Comparison of ENCODE assay signal across 1 cellular context in the genomic region with DNA sequence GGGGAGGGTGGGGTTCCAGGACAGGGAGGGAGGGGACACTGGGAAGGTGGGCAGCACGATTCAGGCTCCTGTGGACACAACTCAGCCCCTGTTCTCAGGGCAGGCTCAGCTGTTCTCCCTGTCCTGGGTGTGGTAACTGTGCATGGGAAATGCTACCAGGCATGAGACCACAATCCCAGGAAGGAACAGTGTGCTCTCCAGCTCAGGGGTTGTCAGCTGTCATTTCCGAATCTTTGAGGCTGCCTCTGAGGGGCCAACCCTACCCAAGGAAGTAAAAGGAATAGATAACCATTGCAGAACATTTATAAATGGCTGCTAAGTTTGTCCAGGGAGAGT.
TF ChIP-seq lines count a peak whose summit lies in the region.

No MANE protein-coding gene starts in this region.

TF ChIP-seq in HepG2, 621 proteins besides CTCF, POLR2A, EP300 and RAD21:
- TF ChIP-seq, protein P1, sequence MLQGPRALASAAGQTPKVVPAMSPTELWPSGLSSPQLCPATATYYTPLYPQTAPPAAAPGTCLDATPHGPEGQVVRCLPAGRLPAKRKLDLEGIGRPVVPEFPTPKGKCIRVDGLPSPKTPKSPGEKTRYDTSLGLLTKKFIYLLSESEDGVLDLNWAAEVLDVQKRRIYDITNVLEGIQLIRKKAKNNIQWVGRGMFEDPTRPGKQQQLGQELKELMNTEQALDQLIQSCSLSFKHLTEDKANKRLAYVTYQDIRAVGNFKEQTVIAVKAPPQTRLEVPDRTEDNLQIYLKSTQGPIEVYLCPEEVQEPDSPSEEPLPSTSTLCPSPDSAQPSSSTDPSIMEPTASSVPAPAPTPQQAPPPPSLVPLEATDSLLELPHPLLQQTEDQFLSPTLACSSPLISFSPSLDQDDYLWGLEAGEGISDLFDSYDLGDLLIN (CRISPR knock-in tag; IDR thresholded peaks at IDR 0.05; ENCODE audit: borderline replicate concordance) = no peak
- no peak for TF ChIP-seq ZNF138 (CRISPR knock-in tag; IDR thresholded peaks at IDR 0.05; ENCODE audit: low read depth)
- no peak for TF ChIP-seq BRCA1 (CRISPR knock-in tag; IDR thresholded peaks at IDR 0.05)
- no peak for TF ChIP-seq ZNF670 (CRISPR knock-in tag; IDR thresholded peaks at IDR 0.05; ENCODE audit: borderline replicate concordance)
- TF ChIP-seq ZNF101 (CRISPR knock-in tag; IDR thresholded peaks at IDR 0.05; ENCODE audit: borderline replicate concordance, low read depth) = no peak
- TF ChIP-seq ZNF3 (CRISPR knock-in tag; IDR thresholded peaks at IDR 0.05) = no peak
- TF ChIP-seq, protein P2, sequence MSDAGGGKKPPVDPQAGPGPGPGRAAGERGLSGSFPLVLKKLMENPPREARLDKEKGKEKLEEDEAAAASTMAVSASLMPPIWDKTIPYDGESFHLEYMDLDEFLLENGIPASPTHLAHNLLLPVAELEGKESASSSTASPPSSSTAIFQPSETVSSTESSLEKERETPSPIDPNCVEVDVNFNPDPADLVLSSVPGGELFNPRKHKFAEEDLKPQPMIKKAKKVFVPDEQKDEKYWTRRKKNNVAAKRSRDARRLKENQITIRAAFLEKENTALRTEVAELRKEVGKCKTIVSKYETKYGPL (CRISPR knock-in tag; IDR thresholded peaks at IDR 0.05) = no peak
- TF ChIP-seq NBN (conservative IDR thresholded peaks at IDR 0.05) = no peak
- no peak for TF ChIP-seq ZNF768 (CRISPR knock-in tag; IDR thresholded peaks at IDR 0.05)
- TF ChIP-seq, protein P3, sequence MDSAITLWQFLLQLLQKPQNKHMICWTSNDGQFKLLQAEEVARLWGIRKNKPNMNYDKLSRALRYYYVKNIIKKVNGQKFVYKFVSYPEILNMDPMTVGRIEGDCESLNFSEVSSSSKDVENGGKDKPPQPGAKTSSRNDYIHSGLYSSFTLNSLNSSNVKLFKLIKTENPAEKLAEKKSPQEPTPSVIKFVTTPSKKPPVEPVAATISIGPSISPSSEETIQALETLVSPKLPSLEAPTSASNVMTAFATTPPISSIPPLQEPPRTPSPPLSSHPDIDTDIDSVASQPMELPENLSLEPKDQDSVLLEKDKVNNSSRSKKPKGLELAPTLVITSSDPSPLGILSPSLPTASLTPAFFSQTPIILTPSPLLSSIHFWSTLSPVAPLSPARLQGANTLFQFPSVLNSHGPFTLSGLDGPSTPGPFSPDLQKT (CRISPR knock-in tag; IDR thresholded peaks at IDR 0.05; ENCODE audit: borderline replicate concordance) = no peak
